13 cellular contexts compared by ENCODE assay signal in genomic region chr3:153285982-153286381, GRCh38.
DNase-seq lines count a peak whose midpoint lies in the region; ATAC-seq, FAIRE-seq and TF ChIP-seq lines count a peak whose summit lies in the region.
"Had no signal": no experiment of that assay in that cellular context is flagged by ENCODE, and none has a peak within 500 bp of the region (broad histone marks: within the 10 kb centered on the region; RNA-seq: fewer than 3 reads in every experiment).

No MANE protein-coding gene starts in this region.

- no peak for TF ChIP-seq CTCF in HCT116 (IDR thresholded peaks at IDR 0.05 in 2 of 3, conservative IDR thresholded peaks at IDR 0.05 in 1 of 3; ENCODE audit: borderline replicate concordance in 1 of 3, insufficient read depth in 1 of 3, low read depth in 2 of 3, low read length in 2 of 3)
- TF ChIP-seq CTCF in breast epithelium (IDR thresholded peaks at IDR 0.05): no peak

- no TSS peak for BruUV-seq in HCT116 (replicated peaks; lab: Mats Ljungman, UMichigan)

- CTCF ChIA-PET in HCT116 (lab: Charles Lee): no interaction called here

- H3K4me1 ChIP-seq in HCT116 (ENCODE audit: control insufficient read depth in 1 of 2, insufficient read depth in 2 of 2, low read length in 2 of 2): peaks cover 9 to 35% of the 10 kb centered on the region in 2 experiments; a peak in 3 of 4 replicates
- H3K4me1 ChIP-seq in breast epithelium: peaks cover 0 to 4% of the 10 kb centered on the region in 2 donors

- no peak for TF ChIP-seq POLR2A in HCT116 (IDR thresholded peaks at IDR 0.05; ENCODE audit: borderline replicate concordance, extremely low read depth, insufficient read depth, insufficient read length)
- TF ChIP-seq POLR2A in breast epithelium (IDR thresholded peaks at IDR 0.05): no peak

- RAD21 ChIA-PET in HCT116 (lab: Charles Lee; ENCODE audit: low non-redundant PET in 1 of 2, low total read pairs in 2 of 2, uncharacterized antibody in 2 of 2, unreplicated experiment in 2 of 2): no interaction called here

- no peaks in the 10 kb centered on the region for H3K79me2 ChIP-seq in HCT116 (ENCODE audit: insufficient read depth, low read length)

- H3K4me1 Mint-ChIP-seq in naive thymus-derived CD8-positive, alpha-beta T cell: peaks cover 30 to 59% (median 53%) of the 10 kb centered on the region in 4 donors

- no peak for TF ChIP-seq RAD21 in HCT116 (IDR thresholded peaks at IDR 0.05; ENCODE audit: low read depth)

- no peaks in the 10 kb centered on the region for H3K36me3 ChIP-seq in HCT116 (ENCODE audit: control insufficient read depth in 1 of 2, insufficient read depth in 2 of 2, low read length in 2 of 2)
- H3K36me3 ChIP-seq in breast epithelium: no peaks in the 10 kb centered on the region
- H3K36me3 ChIP-seq: sigmoid colon had no signal

- H3K4me2 ChIP-seq in HCT116 (ENCODE audit: low read length): no peak overlapping the region

- no peaks in the 10 kb centered on the region for H4K20me1 ChIP-seq in HCT116 (ENCODE audit: insufficient read depth)

- H3K27ac ChIP-seq in HCT116 (ENCODE audit: low read depth, low read length) (no peak overlapping the region), breast epithelium (peak overlapping the region; percentile 54 to 73)

- no peaks in the 10 kb centered on the region for H3K27me3 ChIP-seq in HCT116 (ENCODE audit: insufficient read depth, low read length)
- no peaks in the 10 kb centered on the region for H3K27me3 ChIP-seq in breast epithelium
- H3K27me3 ChIP-seq: sigmoid colon had no signal

- peak; percentile 47 for DNase-seq in CD1c-positive myeloid dendritic cell (ENCODE audit: extremely low spot score)
- no peak for DNase-seq in HCT116 (ENCODE audit: low read depth, low spot score)
- DNase-seq in breast epithelium (ENCODE audit: low spot score in 2 of 2): no peak
- DNase-seq in naive thymus-derived CD8-positive, alpha-beta T cell: no peak
- no peak for DNase-seq in urothelium cell line (ENCODE audit: low spot score)
- DNase-seq in occipital lobe (lab: John Stamatoyannopoulos, UW): no peak
- no peak for DNase-seq in hippocampal formation (lab: John Stamatoyannopoulos, UW)
- DNase-seq: activated CD8-positive, alpha-beta memory T cell treated with anti-CD3 and anti-CD28 coated beads, Interleukin-2, amount 50 U/mL, for 4 hours; NCI-H187 treated with DMSO at 0.1 percent for 48 hours; sigmoid colon had no signal

- intact Hi-C loops in HCT116 (cut with micrococcal nuclease) (no loop called here), breast epithelium (cut with DNase I; ENCODE audit: low total_unique reads) (loop anchor here (2.0 kb wide), 1 partner anchor 33 kb away; no protein-coding TSS in a partner anchor)

- no peaks in the 10 kb centered on the region for H3K9me3 Mint-ChIP-seq in naive thymus-derived CD8-positive, alpha-beta T cell
- H3K9me3 Mint-ChIP-seq: T-helper 2 cell treated with Interferon-gamma antibody and Interleukin-4, amounts not matched to agents 5 μg/mL and 100 μg/mL, for 36 hours had no signal

- H3K27ac Mint-ChIP-seq in naive thymus-derived CD8-positive, alpha-beta T cell: peak overlapping the region; percentile 37 to 88 (median 79)
- H3K27ac Mint-ChIP-seq: T-helper 2 cell treated with Interferon-gamma antibody and Interleukin-4, amounts not matched to agents 5 μg/mL and 100 μg/mL, for 36 hours had no signal

- no peak overlapping the region for H3K4me3 ChIP-seq in HCT116 (replicated peaks in 1 of 2; ENCODE audit: low read depth in 1 of 2, low read length in 2 of 2)
- H3K4me3 ChIP-seq in breast epithelium: no peak overlapping the region
- H3K4me3 ChIP-seq: sigmoid colon had no signal

- POLR2A ChIA-PET in HCT116 (lab: Charles Lee): no interaction called here
- POLR2A ChIA-PET in naive thymus-derived CD8-positive, alpha-beta T cell (lab: Charles Lee): interaction anchor here (4.9 kb wide), 1 partner anchor 123 kb away, joined by 43 read pairs; the partner anchor contains the start of gene RAP2B

- no peaks in the 10 kb centered on the region for H3K9me2 ChIP-seq in HCT116 (ENCODE audit: insufficient read depth)

- H3K27me3 Mint-ChIP-seq in naive thymus-derived CD8-positive, alpha-beta T cell: no peaks in the 10 kb centered on the region

- peak overlapping the region; percentile 52 for H2AFZ ChIP-seq in HCT116 (ENCODE audit: low read depth, low read length, poor library complexity, severe bottlenecking)

- H3K9me3 ChIP-seq in HCT116 (ENCODE audit: control insufficient read depth in 1 of 2, insufficient read depth in 1 of 2, low read depth in 1 of 2, low read length in 2 of 2) (no peaks in the 10 kb centered on the region), breast epithelium (no peaks in the 10 kb centered on the region)
- H3K9me3 ChIP-seq: sigmoid colon had no signal

- H3K4me3 Mint-ChIP-seq in naive thymus-derived CD8-positive, alpha-beta T cell: peak overlapping the region in 5 of 10 donors; percentile 5 to 70 (median 18)
- H3K4me3 Mint-ChIP-seq: T-helper 2 cell treated with Interferon-gamma antibody and Interleukin-4, amounts not matched to agents 5 μg/mL and 100 μg/mL, for 36 hours had no signal

- no peak overlapping the region for H3K9ac ChIP-seq in HCT116 (ENCODE audit: low read length)

- no peak for FAIRE-seq in urothelium cell line (lab: Jason Lieb, UNC)
- FAIRE-seq: endometrium had no signal

- ATAC-seq in HCT116: no peak
- ATAC-seq in naive thymus-derived CD8-positive, alpha-beta T cell: no peak
- no peak for ATAC-seq in HG03139 (IDR thresholded peaks at IDR 0.05; ENCODE audit: unreplicated experiment)

- H3K36me3 Mint-ChIP-seq in naive thymus-derived CD8-positive, alpha-beta T cell: no peaks in the 10 kb centered on the region

TF ChIP-seq in HCT116, 20 proteins besides CTCF, POLR2A, EP300 and RAD21:
- no peak for TF ChIP-seq REST (IDR thresholded peaks at IDR 0.05; ENCODE audit: low read depth)
